ENCODE assay signal across 12 cellular contexts in the genomic region with DNA sequence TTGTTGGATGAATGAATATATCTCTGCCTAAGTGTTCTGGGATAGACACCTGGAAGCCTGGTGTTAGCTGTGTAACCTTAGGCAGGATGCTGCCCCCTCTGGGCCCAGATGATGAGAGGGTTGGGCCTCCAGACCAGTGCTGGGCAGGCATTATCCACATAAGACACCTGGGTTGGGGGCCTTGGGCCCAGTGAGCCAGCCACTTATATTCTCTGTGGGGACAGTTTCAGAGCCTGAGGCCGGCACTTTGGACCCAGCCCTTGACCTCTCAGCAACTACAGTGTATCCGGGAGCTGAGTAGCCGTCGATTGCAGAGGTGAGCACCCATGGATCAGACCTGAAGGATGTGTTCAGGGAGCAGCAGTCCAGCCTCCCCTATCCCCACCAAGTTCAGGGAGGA. TPM values are rescaled to one million over a fixed set of nuclear protein-coding genes. Genes with fewer than 3 reads are reported as not detected.
DNase-seq lines count a peak whose midpoint lies in the region; ATAC-seq and TF ChIP-seq lines count a peak whose summit lies in the region.
"Had no signal": no experiment of that assay in that cellular context is flagged by ENCODE, and none has a peak within 500 bp of the region (broad histone marks: within the 10 kb centered on the region; RNA-seq: fewer than 3 reads in every experiment).

No MANE protein-coding gene starts in this region.

- WGBS in spleen, 5 donors = 56 to 88% (median 83%) methylated on average over 3 to 4 of the region's 4 CpGs

- H3K27ac ChIP-seq in spleen = peak overlapping the region in 3 of 8 donors; percentile 91 to 93 (median 92)
- H3K27ac ChIP-seq: foreskin keratinocyte, SK-N-MC had no signal

- H3K27ac Mint-ChIP-seq in activated T-cell treated with anti-CD3 and anti-CD28 coated beads, Interleukin-2, amount 50 U/mL, for 72 hours = peak overlapping the region; percentile 92

- DNase-seq in activated CD8-positive, alpha-beta memory T cell treated with anti-CD3 and anti-CD28 coated beads for 24 hours = peak; percentile 71
- no peak for DNase-seq in activated CD8-positive, alpha-beta memory T cell treated with anti-CD3 and anti-CD28 coated beads, Interleukin-2, amount 50 U/mL, for 4 hours
- DNase-seq in activated T-cell treated with anti-CD3 and anti-CD28 coated beads, Interleukin-2, amount 50 U/mL, for 72 hours = peak in 1 of 2 donors; percentile 21
- DNase-seq in spleen (peak; percentile 79), NCI-H146 (lab: John Stamatoyannopoulos, UW) (no peak), NOMO-1 (lab: John Stamatoyannopoulos, UW; ENCODE audit: unreplicated experiment in 2 of 2) (no peak)
- DNase-seq: NCI-H2081 treated with DMSO at 0.1 percent for 48 hours had no signal

- no peaks in the 10 kb centered on the region for H3K27me3 Mint-ChIP-seq in activated T-cell treated with anti-CD3 and anti-CD28 coated beads, Interleukin-2, amount 50 U/mL, for 72 hours (ENCODE audit: low read depth)

- H3K4me3 Mint-ChIP-seq in activated T-cell treated with anti-CD3 and anti-CD28 coated beads, Interleukin-2, amount 50 U/mL, for 72 hours = peak overlapping the region; percentile 95 to 96

- no peaks in the 10 kb centered on the region for H3K9me3 Mint-ChIP-seq in activated T-cell treated with anti-CD3 and anti-CD28 coated beads, Interleukin-2, amount 50 U/mL, for 72 hours

- no peaks in the 10 kb centered on the region for H3K9me3 ChIP-seq in spleen
- H3K9me3 ChIP-seq: mucosa of descending colon, ovary had no signal

- H3K4me1 Mint-ChIP-seq in activated T-cell treated with anti-CD3 and anti-CD28 coated beads, Interleukin-2, amount 50 U/mL, for 72 hours (ENCODE audit: low read depth) = peaks cover 77% of the 10 kb centered on the region

- intact Hi-C loops in spleen (cut with DNase I; ENCODE audit: low total_unique reads) = no loop called here

- no peak overlapping the region for H3K4me3 ChIP-seq in spleen
- H3K4me3 ChIP-seq: mucosa of descending colon, ovary, SK-N-MC, skin epidermis had no signal

- no peak for ATAC-seq in activated T-cell treated with anti-CD3 and anti-CD28 coated beads, Interleukin-2, amount 50 U/mL, for 72 hours (replicated peaks in 1 of 2)

- no peaks in the 10 kb centered on the region for H3K27me3 ChIP-seq in spleen (replicated peaks in 1 of 7)
- H3K27me3 ChIP-seq: foreskin keratinocyte, ovary had no signal

- no peak for TF ChIP-seq CTCF in spleen (IDR thresholded peaks at IDR 0.05 in 8 of 11, conservative IDR thresholded peaks at IDR 0.05 in 3 of 11)

- H3K4me1 ChIP-seq in spleen = peaks cover 27 to 96% (median 73%) of the 10 kb centered on the region in 6 donors
- H3K4me1 ChIP-seq: foreskin keratinocyte had no signal

- TF ChIP-seq POLR2A in spleen (IDR thresholded peaks at IDR 0.05) = no peak

- H3K36me3 ChIP-seq in spleen = peaks cover 0 to 45% (median under 1%) of the 10 kb centered on the region in 6 donors
- H3K36me3 ChIP-seq: ovary had no signal

- H3K36me3 Mint-ChIP-seq in activated T-cell treated with anti-CD3 and anti-CD28 coated beads, Interleukin-2, amount 50 U/mL, for 72 hours (ENCODE audit: insufficient read depth in 2 of 2) = peaks cover 10 to 11% of the 10 kb centered on the region in 2 donors

RNA-seq across cellular contexts. Expression of gene HEMK1, which starts 2.2 kb away (rescaled TPM):
- total RNA-seq in activated T-cell treated with anti-CD3 and anti-CD28 coated beads, Interleukin-2, amount 50 U/mL, for 72 hours = 10 to 100 TPM; 54.5 to 64.6 TPM
- total RNA-seq in spleen = 10 to 100 TPM in 6 of 7 donors, 1 to 10 TPM in 1; 7.6 to 22.5 (median 18.9) TPM
- polyA plus RNA-seq in spleen = 10 to 100 TPM; 25.1 to 45.2 (median 41.1) TPM

RNA-seq across cellular contexts. Expression of gene C3orf18, which starts 3.9 kb away (rescaled TPM):
- total RNA-seq in activated T-cell treated with anti-CD3 and anti-CD28 coated beads, Interleukin-2, amount 50 U/mL, for 72 hours = 10 to 100 TPM; 22.7 to 32.5 TPM
- 10 to 100 TPM in 1 of 7 donors, 1 to 10 TPM in 6; 3.2 to 12.2 (median 5.8) TPM for total RNA-seq in spleen
- 1 to 10 TPM; 2.3 to 4.6 (median 3.5) TPM for polyA plus RNA-seq in spleen

RNA-seq across cellular contexts. Expression of gene CISH, which starts 40.1 kb away (rescaled TPM):
- 100 to 1,000 TPM; 242 to 271 TPM for total RNA-seq in activated T-cell treated with anti-CD3 and anti-CD28 coated beads, Interleukin-2, amount 50 U/mL, for 72 hours
- 10 to 100 TPM in 5 of 7 donors, 1 to 10 TPM in 2; 8.7 to 23.6 (median 14.0) TPM for total RNA-seq in spleen
- 1 to 10 TPM; 2.9 to 7.4 (median 6.7) TPM for polyA plus RNA-seq in spleen

RNA-seq across cellular contexts. Expression of gene MAPKAPK3, which starts 45.5 kb away (rescaled TPM):
- total RNA-seq in activated T-cell treated with anti-CD3 and anti-CD28 coated beads, Interleukin-2, amount 50 U/mL, for 72 hours = 100 to 1,000 TPM; 116 to 129 TPM
- total RNA-seq in spleen = 10 to 100 TPM; 34.7 to 55.0 (median 44.9) TPM
- polyA plus RNA-seq in spleen = 10 to 100 TPM; 18.0 to 34.8 (median 18.9) TPM

Comparison
In these comparisons a context has a peak if more than half of its experiments do, and no peak if none do; other contexts are left out.
1. DNase-seq: peak in activated CD8-positive, alpha-beta memory T cell treated with anti-CD3 and anti-CD28 coated beads for 24 hours (single experiment) and spleen (single experiment); none in activated CD8-positive, alpha-beta memory T cell treated with anti-CD3 and anti-CD28 coated beads, Interleukin-2, amount 50 U/mL, for 4 hours (single experiment), NCI-H146 (single experiment) and NOMO-1 (0 of 2).
2. RNA of gene CISH, which starts 40.1 kb away (total RNA-seq): 242 to 271 TPM in activated T-cell treated with anti-CD3 and anti-CD28 coated beads, Interleukin-2, amount 50 U/mL, for 72 hours; 8.7 to 23.6 TPM in spleen; every median in the first group is over 4 times any median in the second.